Comparison of ENCODE assay signal across 18 cellular contexts in genomic region chr18:79470547-79470946, GRCh38.
"Had no signal": no experiment of that assay in that cellular context is flagged by ENCODE, and none has a peak within 500 bp of the region (broad histone marks: within the 10 kb centered on the region; RNA-seq: fewer than 3 reads in every experiment).

No MANE protein-coding gene starts in this region.

- H3K4me2 ChIP-seq: smooth muscle cell had no signal

- H3K36me3 Mint-ChIP-seq: natural killer cell treated with Interleukin-12 subunit alpha and Interleukin-12 subunit beta and Interleukin-15 and Interleukin-18, amount 100 ng/mL, for 72 hours had no signal

- H3K4me3 ChIP-seq: lower lobe of right lung, smooth muscle cell, tibial artery had no signal

- H3K4me1 ChIP-seq: lower lobe of right lung had no signal

- DNase-seq: activated CD4-positive, alpha-beta T cell treated with anti-CD3 and anti-CD28 coated beads for 1 hour; activated effector memory CD4-positive, alpha-beta T cell treated with Interleukin-2 at 50 U/mL for 16 hours; activated naive CD4-positive, alpha-beta T cell treated with anti-CD3 and anti-CD28 coated beads, Interleukin-2, amount 50 U/mL, for 16 hours; dermis blood vessel endothelial cell; effector memory CD4-positive, alpha-beta T cell; esophagus squamous epithelium; lower lobe of right lung; nucleus accumbens; stimulated activated CD4-positive, alpha-beta T cell treated with anti-CD3 and anti-CD28 coated beads, Interleukin-4, amount 100 ng/mL, for 1 hour; stimulated activated naive CD4-positive, alpha-beta T cell; substantia nigra; tibial artery had no signal

- H3K27ac Mint-ChIP-seq: mesothelial cell of epicardium; natural killer cell treated with Interleukin-12 subunit alpha and Interleukin-12 subunit beta and Interleukin-15 and Interleukin-18, amount 100 ng/mL, for 72 hours; T-helper 1 cell treated with Interleukin-12 subunit alpha and Interleukin-12 subunit beta and Interleukin-4 antibody, amounts not matched to agents 30 μg/mL and 1 μg/mL, for 36 hours had no signal

- H3K27ac ChIP-seq: esophagus squamous epithelium, lower lobe of right lung, tibial artery, VCaP had no signal

- H3K4me3 Mint-ChIP-seq: mesothelial cell of epicardium; natural killer cell treated with Interleukin-12 subunit alpha and Interleukin-12 subunit beta and Interleukin-15 and Interleukin-18, amount 100 ng/mL, for 72 hours; T-helper 1 cell treated with Interleukin-12 subunit alpha and Interleukin-12 subunit beta and Interleukin-4 antibody, amounts not matched to agents 30 μg/mL and 1 μg/mL, for 36 hours had no signal

- H3K27me3 Mint-ChIP-seq: natural killer cell treated with Interleukin-12 subunit alpha and Interleukin-12 subunit beta and Interleukin-15 and Interleukin-18, amount 100 ng/mL, for 72 hours had no signal

- H3K27me3 ChIP-seq: esophagus squamous epithelium, tibial artery had no signal

- ATAC-seq: lower lobe of right lung; natural killer cell treated with Interleukin-12 subunit alpha and Interleukin-12 subunit beta and Interleukin-15 and Interleukin-18, amount 100 ng/mL, for 72 hours; sciatic nerve had no signal

- H3K9me3 ChIP-seq: esophagus squamous epithelium, lower lobe of right lung, tibial artery had no signal

- H3K9me3 Mint-ChIP-seq: mesothelial cell of epicardium; natural killer cell treated with Interleukin-12 subunit alpha and Interleukin-12 subunit beta and Interleukin-15 and Interleukin-18, amount 100 ng/mL, for 72 hours; T-helper 1 cell treated with Interleukin-12 subunit alpha and Interleukin-12 subunit beta and Interleukin-4 antibody, amounts not matched to agents 30 μg/mL and 1 μg/mL, for 36 hours had no signal
